Comparison of ENCODE assay signal across 8 cellular contexts in genomic region chr10:101693701-101694055, GRCh38. TPM values are rescaled to one million over a fixed set of nuclear protein-coding genes. Genes with fewer than 3 reads are reported as not detected.
DNase-seq lines count a peak whose midpoint lies in the region; ATAC-seq and TF ChIP-seq lines count a peak whose summit lies in the region.

No MANE protein-coding gene starts in this region.

- H3K36me3 ChIP-seq in IMR-90 (ENCODE audit: control insufficient read depth, insufficient read depth, low read length) (peaks cover 2% of the 10 kb centered on the region; the same call in 1 of the 2 replicates), rectal smooth muscle tissue (ENCODE audit: control insufficient read depth, insufficient read depth, low read length) (no peaks in the 10 kb centered on the region)

- H2BK20ac ChIP-seq in IMR-90 (ENCODE audit: low read depth, low read length): 0 out of 2 replicates have a peak overlapping the region, but pooled peaks have one; percentile 27

- H3K27me3 ChIP-seq in IMR-90 (ENCODE audit: control insufficient read depth, insufficient read depth, low read length) (no peaks in the 10 kb centered on the region), rectal smooth muscle tissue (ENCODE audit: control insufficient read depth, insufficient read depth, low read length) (no peaks in the 10 kb centered on the region)

- H3K9me3 Mint-ChIP-seq in activated CD4-positive, alpha-beta memory T cell treated with anti-CD3 and anti-CD28 coated beads, Interleukin-2, amount 10 ng/mL, durations not matched to agents 7 days and 5 days: no peaks in the 10 kb centered on the region
- peaks cover 5% of the 10 kb centered on the region for H3K9me3 Mint-ChIP-seq in glutamatergic neuron (ENCODE audit: unreplicated experiment)

- H3K9me1 ChIP-seq in IMR-90 (ENCODE audit: insufficient read depth, low read length): peaks cover 10% of the 10 kb centered on the region

- peak overlapping the region; percentile 52 for H2AK5ac ChIP-seq in IMR-90 (ENCODE audit: low read depth, low read length)

- BruUV-seq in IMR-90 (replicated peaks; lab: Mats Ljungman, UMichigan): no TSS peak

- intact Hi-C loops in IMR-90 (cut with micrococcal nuclease): no loop called here

- peak overlapping the region; percentile 97 for H3K27ac Mint-ChIP-seq in activated CD4-positive, alpha-beta memory T cell treated with anti-CD3 and anti-CD28 coated beads, Interleukin-2, amount 10 ng/mL, durations not matched to agents 7 days and 5 days
- H3K27ac Mint-ChIP-seq in glutamatergic neuron (ENCODE audit: unreplicated experiment): peak overlapping the region; percentile 99

- ATAC-seq in GM21367 (IDR thresholded peaks at IDR 0.05; ENCODE audit: unreplicated experiment): peak; percentile 20
- ATAC-seq in IMR-90 (ENCODE audit: low read depth): peak; percentile 35

- no peaks in the 10 kb centered on the region for H3K9me3 ChIP-seq in IMR-90 (ENCODE audit: control insufficient read depth, insufficient read depth, low read length)

- POLR2A ChIA-PET in IMR-90 (lab: Charles Lee; ENCODE audit: unreplicated experiment): interaction anchor here (0.6 kb wide), 1 partner anchor 386 kb away, joined by 3 read pairs; no protein-coding TSS in a partner anchor
- POLR2A ChIA-PET in activated CD4-positive, alpha-beta memory T cell treated with anti-CD3 and anti-CD28 coated beads, Interleukin-2, amount 10 ng/mL, durations not matched to agents 7 days and 5 days (lab: Charles Lee): interaction anchor here (0.7 to 3.5 kb wide), 11 partner anchors 8 to 701 kb away, joined by 3 to 22 read pairs (median 4); partner anchors contain the start of genes OGA and POLL

- H2AFZ ChIP-seq in IMR-90 (replicated peaks; ENCODE audit: low read length, poor library complexity): peak overlapping the region; percentile 94

- no peak for TF ChIP-seq POLR2A in IMR-90 (IDR thresholded peaks at IDR 0.05; ENCODE audit: low read depth, low read length)

- peak overlapping the region; percentile 87 for H2AK9ac ChIP-seq in IMR-90 (replicated peaks; ENCODE audit: low read depth, low read length, poor library complexity)

- H3K79me1 ChIP-seq in IMR-90 (ENCODE audit: low read depth in 1 of 2, low read length in 2 of 2): peaks cover 21 to 51% of the 10 kb centered on the region in 2 experiments

- in situ Hi-C loops in IMR-90 (cut with MboI; ENCODE audit: low sequenced_read_pairs): no loop called here

- no peaks in the 10 kb centered on the region for H4K20me1 ChIP-seq in IMR-90 (ENCODE audit: insufficient read depth, low read length)

- peak overlapping the region; percentile 45 for H3K18ac ChIP-seq in IMR-90 (ENCODE audit: low read depth, low read length)

- peak overlapping the region; percentile 84 for H3K4me2 ChIP-seq in IMR-90 (ENCODE audit: low read depth, low read length)

- no peak for TF ChIP-seq CTCF in IMR-90 (conservative IDR thresholded peaks at IDR 0.05; ENCODE audit: low read depth, low read length)
- TF ChIP-seq CTCF in glutamatergic neuron (IDR thresholded peaks at IDR 0.05; ENCODE audit: partially characterized antibody, unreplicated experiment): no peak

- peak overlapping the region; percentile 100 for H3K27ac ChIP-seq in IMR-90 (ENCODE audit: insufficient read depth, low read length)
- H3K27ac ChIP-seq in rectal smooth muscle tissue (ENCODE audit: low read depth, low read length): peak overlapping the region; percentile 91

- 0% methylated on average over 1 of the region's 7 CpGs; no CpG with 5 or more reads in 1 of the 2 experiments for WGBS in IMR-90 (ENCODE audit: extremely low coverage in 2 of 2, insufficient read length in 1 of 2), 2 experiments

- H2BK5ac ChIP-seq in IMR-90 (ENCODE audit: low read depth, low read length, poor library complexity, severe bottlenecking): peak overlapping the region; percentile 96

- peak overlapping the region; percentile 94 for H4K91ac ChIP-seq in IMR-90 (ENCODE audit: insufficient read depth, low read depth, low read length)

- CTCF ChIA-PET in IMR-90 (lab: Yijun Ruan, JAX): interaction anchor here (1.0 kb wide), 1 partner anchor 11 kb away, joined by 4 read pairs; no protein-coding TSS in a partner anchor
- CTCF ChIA-PET in activated CD4-positive, alpha-beta memory T cell treated with anti-CD3 and anti-CD28 coated beads, Interleukin-2, amount 10 ng/mL, durations not matched to agents 7 days and 5 days (lab: Charles Lee): interaction anchor here (0.5 to 2.7 kb wide), 3 partner anchors 88 to 227 kb away, joined by 3 to 7 read pairs (median 3); no protein-coding TSS in a partner anchor

- peak overlapping the region; percentile 94 to 97 for H4K8ac ChIP-seq in IMR-90 (ENCODE audit: low read depth in 2 of 2, low read length in 2 of 2)

- H3K4me1 ChIP-seq in IMR-90 (ENCODE audit: control insufficient read depth, insufficient read depth, low read length) (peaks cover 7% of the 10 kb centered on the region), rectal smooth muscle tissue (ENCODE audit: control insufficient read depth, insufficient read depth, low read length) (peaks cover 7% of the 10 kb centered on the region)

- H3K9ac ChIP-seq in IMR-90 (ENCODE audit: low read depth, low read length) (peak overlapping the region; percentile 99), rectal smooth muscle tissue (ENCODE audit: low read length) (peak overlapping the region; percentile 98)

- peaks cover 35% of the 10 kb centered on the region for H3K4me1 Mint-ChIP-seq in activated CD4-positive, alpha-beta memory T cell treated with anti-CD3 and anti-CD28 coated beads, Interleukin-2, amount 10 ng/mL, durations not matched to agents 7 days and 5 days
- peaks cover 7% of the 10 kb centered on the region for H3K4me1 Mint-ChIP-seq in glutamatergic neuron (ENCODE audit: low read depth, unreplicated experiment)

- DNase-seq in ELR (ENCODE audit: low read depth) (peak; percentile 76), IMR-90 (peak; percentile 60), glutamatergic neuron (no peak), MV-4-11 (lab: John Stamatoyannopoulos, UW) (no peak)
- DNase-seq in activated CD4-positive, alpha-beta memory T cell treated with anti-CD3 and anti-CD28 coated beads, Interleukin-2, amount 10 ng/mL, durations not matched to agents 7 days and 5 days: no peak
- DNase-seq in stimulated activated CD4-positive, alpha-beta T cell treated with anti-CD3 and anti-CD28 coated beads, Interleukin-4, amount 100 ng/mL, for 24 hours: no peak

- H3K4ac ChIP-seq in IMR-90 (ENCODE audit: low read depth, low read length): peak overlapping the region; percentile 95

- peak overlapping the region; percentile 97 for H3K4me3 Mint-ChIP-seq in activated CD4-positive, alpha-beta memory T cell treated with anti-CD3 and anti-CD28 coated beads, Interleukin-2, amount 10 ng/mL, durations not matched to agents 7 days and 5 days
- H3K4me3 Mint-ChIP-seq in glutamatergic neuron (ENCODE audit: unreplicated experiment): peak overlapping the region; percentile 96

- H3K56ac ChIP-seq in IMR-90 (ENCODE audit: extremely low read depth, insufficient read depth, low read length): peak overlapping the region; percentile 97

- peak overlapping the region; percentile 89 for H2BK120ac ChIP-seq in IMR-90 (ENCODE audit: low read depth, low read length)

- H4K5ac ChIP-seq in IMR-90 (ENCODE audit: low read depth, low read length): peak overlapping the region; percentile 92

- peak overlapping the region; percentile 84 for H2BK15ac ChIP-seq in IMR-90 (ENCODE audit: low read depth, low read length)

- H3K27me3 Mint-ChIP-seq in activated CD4-positive, alpha-beta memory T cell treated with anti-CD3 and anti-CD28 coated beads, Interleukin-2, amount 10 ng/mL, durations not matched to agents 7 days and 5 days: no peaks in the 10 kb centered on the region
- peaks cover 9% of the 10 kb centered on the region for H3K27me3 Mint-ChIP-seq in glutamatergic neuron (ENCODE audit: unreplicated experiment)

- dilution Hi-C loops in IMR-90 (cut with HindIII; ENCODE audit: low sequenced_read_pairs, unreplicated experiment): no loop called here

- H3K14ac ChIP-seq in IMR-90 (replicated peaks; ENCODE audit: low read depth, low read length): peak overlapping the region; percentile 97

- peak overlapping the region; percentile 92 for H3K23ac ChIP-seq in IMR-90 (ENCODE audit: low read depth, low read length)

- H3K36me3 Mint-ChIP-seq in activated CD4-positive, alpha-beta memory T cell treated with anti-CD3 and anti-CD28 coated beads, Interleukin-2, amount 10 ng/mL, durations not matched to agents 7 days and 5 days (ENCODE audit: low read depth): peaks cover 21% of the 10 kb centered on the region
- no peaks in the 10 kb centered on the region for H3K36me3 Mint-ChIP-seq in glutamatergic neuron (ENCODE audit: unreplicated experiment)

- TF ChIP-seq RAD21 in IMR-90 (IDR thresholded peaks at IDR 0.05; ENCODE audit: low read length): no peak

- H3K4me3 ChIP-seq in IMR-90 (ENCODE audit: insufficient read depth, low read depth, low read length) (peak overlapping the region; percentile 75), rectal smooth muscle tissue (ENCODE audit: low read length) (peak overlapping the region; percentile 80)

TF ChIP-seq in IMR-90, 13 proteins besides CTCF, POLR2A, EP300 and RAD21 (continues in another document):
- TF ChIP-seq ELK1 (IDR thresholded peaks at IDR 0.05; ENCODE audit: borderline replicate concordance, low read depth, low read length) (no peak), SMC3 (IDR thresholded peaks at IDR 0.05; ENCODE audit: low read depth, low read length) (no peak), USF2 (IDR thresholded peaks at IDR 0.05; ENCODE audit: low read depth, low read length) (no peak)

RNA-seq across cellular contexts. Expression of gene FBXW4, which starts 1.3 kb away (rescaled TPM):
- total RNA-seq in IMR-90 (2012; rRNA removed): 26.7 and 31.7 TPM in 2 replicates
- 16.3 and 19.3 TPM in 2 replicates for polyA plus RNA-seq in IMR-90 (2012; rRNA removed)
- 14.4 and 17.9 TPM in 2 replicates for polyA plus RNA-seq in IMR-90 (2012; cell fraction: cytosol; rRNA removed)
- polyA plus RNA-seq in IMR-90 (2012; cell fraction: nucleus; rRNA removed; ENCODE audit: low replicate concordance): 30.8 and 34.5 TPM in 2 replicates
- 10 to 100 TPM; 36.8 to 37.3 TPM for total RNA-seq in activated CD4-positive, alpha-beta memory T cell treated with anti-CD3 and anti-CD28 coated beads, Interleukin-2, amount 10 ng/mL, durations not matched to agents 7 days and 5 days
- 25.8 TPM for total RNA-seq in glutamatergic neuron (ENCODE audit: unreplicated experiment)

Comparison
In these comparisons a context has a peak if more than half of its experiments do, and no peak if none do; other contexts are left out.
1. DNase-seq: peak in ELR (single experiment) and IMR-90 (single experiment); none in activated CD4-positive, alpha-beta memory T cell treated with anti-CD3 and anti-CD28 coated beads, Interleukin-2, amount 10 ng/mL, durations not matched to agents 7 days and 5 days (single experiment), glutamatergic neuron (single experiment), MV-4-11 (single experiment) and stimulated activated CD4-positive, alpha-beta T cell treated with anti-CD3 and anti-CD28 coated beads, Interleukin-4, amount 100 ng/mL, for 24 hours (single experiment).